Comparison of ENCODE assay signal across 23 cellular contexts in genomic region chr6:137762168-137763090, GRCh38.
A peak's percentile ranks its signal among the peaks of the same experiment; 100 is the strongest.
DNase-seq lines count a peak whose midpoint lies in the region; ATAC-seq and TF ChIP-seq lines count a peak whose summit lies in the region.
"Had no signal": no experiment of that assay in that cellular context is flagged by ENCODE, and none has a peak within 500 bp of the region (broad histone marks: within the 10 kb centered on the region; RNA-seq: fewer than 3 reads in every experiment).

No MANE protein-coding gene starts in this region.

- peaks cover 0 to 2% (median 0%) of the 10 kb centered on the region in 7 donors for H3K9me3 Mint-ChIP-seq in CD4-positive, CD25-positive, alpha-beta regulatory T cell
- no peaks in the 10 kb centered on the region for H3K9me3 Mint-ChIP-seq in CD8-positive, alpha-beta memory T cell
- H3K9me3 Mint-ChIP-seq in stimulated activated effector memory CD8-positive, alpha-beta T cell treated with anti-CD3 and anti-CD28 coated beads, Interleukin-12 subunit alpha, Interleukin-12 subunit beta, amount 100 ng/mL, for 72 hours = no peaks in the 10 kb centered on the region

- no peak overlapping the region for H3K27ac ChIP-seq in CD4-positive, CD25-positive, alpha-beta regulatory T cell (ENCODE audit: insufficient read depth, low read length, poor library complexity, severe bottlenecking)
- no peak overlapping the region for H3K27ac ChIP-seq in CD8-positive, alpha-beta memory T cell (ENCODE audit: low read depth, low read length)
- H3K27ac ChIP-seq in WERI-Rb-1 (no peak overlapping the region), foreskin keratinocyte (peak overlapping the region; percentile 93)
- H3K27ac ChIP-seq: A549, BLaER1, GM23248, Peyer's patch had no signal

- H3K4me1 ChIP-seq in CD4-positive, CD25-positive, alpha-beta regulatory T cell (ENCODE audit: control insufficient read depth, insufficient read depth, low read length, poor library complexity, severe bottlenecking) = no peaks in the 10 kb centered on the region
- peaks cover 3% of the 10 kb centered on the region for H3K4me1 ChIP-seq in CD8-positive, alpha-beta memory T cell (ENCODE audit: insufficient read depth, low read length)
- H3K4me1 ChIP-seq in foreskin keratinocyte = peaks cover 33% of the 10 kb centered on the region
- H3K4me1 ChIP-seq: A549, HAP-1, Peyer's patch had no signal

- no peaks in the 10 kb centered on the region for H3K27me3 Mint-ChIP-seq in CD4-positive, CD25-positive, alpha-beta regulatory T cell
- no peaks in the 10 kb centered on the region for H3K27me3 Mint-ChIP-seq in CD8-positive, alpha-beta memory T cell

- CTCF ChIA-PET in CD8-positive, alpha-beta memory T cell (lab: Charles Lee) = no interaction called here

- POLR2A ChIA-PET in CD8-positive, alpha-beta memory T cell (lab: Charles Lee) = no interaction called here

- peak overlapping the region in 1 of 3 donors; percentile 78 for H3K27ac Mint-ChIP-seq in CD4-positive, CD25-positive, alpha-beta regulatory T cell
- H3K27ac Mint-ChIP-seq in CD8-positive, alpha-beta memory T cell = peak overlapping the region in 7 of 8 donors; percentile 25 to 88 (median 82)
- H3K27ac Mint-ChIP-seq in stimulated activated effector memory CD8-positive, alpha-beta T cell treated with anti-CD3 and anti-CD28 coated beads, Interleukin-12 subunit alpha, Interleukin-12 subunit beta, amount 100 ng/mL, for 72 hours = no peak overlapping the region

- H3K36me3 ChIP-seq in CD4-positive, CD25-positive, alpha-beta regulatory T cell (ENCODE audit: control insufficient read depth, insufficient read depth, low read length) = no peaks in the 10 kb centered on the region
- H3K36me3 ChIP-seq in CD8-positive, alpha-beta memory T cell (ENCODE audit: insufficient read depth, low read length) = no peaks in the 10 kb centered on the region
- no peaks in the 10 kb centered on the region for H3K36me3 ChIP-seq in WERI-Rb-1
- H3K36me3 ChIP-seq: BLaER1, HAP-1, Peyer's patch had no signal

- no peaks in the 10 kb centered on the region for H3K27me3 ChIP-seq in CD4-positive, CD25-positive, alpha-beta regulatory T cell (ENCODE audit: control insufficient read depth, insufficient read depth, low read length)
- H3K27me3 ChIP-seq in CD8-positive, alpha-beta memory T cell (ENCODE audit: insufficient read depth, low read length, poor library complexity, severe bottlenecking) = no peaks in the 10 kb centered on the region
- H3K27me3 ChIP-seq in WERI-Rb-1 (ENCODE audit: insufficient read depth, low read depth, severe bottlenecking) (no peaks in the 10 kb centered on the region), foreskin keratinocyte (no peaks in the 10 kb centered on the region)
- H3K27me3 ChIP-seq: BLaER1, Peyer's patch had no signal

- TF ChIP-seq CTCF in WERI-Rb-1 (IDR thresholded peaks at IDR 0.05; ENCODE audit: low read depth, low read length) (no peak), foreskin keratinocyte (conservative IDR thresholded peaks at IDR 0.05) (no peak)

- no peak overlapping the region for H3K4me3 Mint-ChIP-seq in CD4-positive, CD25-positive, alpha-beta regulatory T cell
- H3K4me3 Mint-ChIP-seq in CD8-positive, alpha-beta memory T cell = peak overlapping the region in 1 of 7 donors; percentile 37
- no peak overlapping the region for H3K4me3 Mint-ChIP-seq in stimulated activated effector memory CD8-positive, alpha-beta T cell treated with anti-CD3 and anti-CD28 coated beads, Interleukin-12 subunit alpha, Interleukin-12 subunit beta, amount 100 ng/mL, for 72 hours

- peak in 1 of 3 donors; percentile 39 for DNase-seq in CD4-positive, CD25-positive, alpha-beta regulatory T cell
- DNase-seq in CD8-positive, alpha-beta memory T cell = peak in 2 of 5 donors; percentile 11 to 27
- DNase-seq in WERI-Rb-1 (peak; percentile 23), foreskin keratinocyte (no peak)
- no peak for DNase-seq in stimulated activated naive CD8-positive, alpha-beta T cell treated with anti-CD3 and anti-CD28 coated beads, Interleukin-15, Interleukin-2, amounts not matched to agents 100 U/mL and 50 U/mL, for 24 hours
- no peak for DNase-seq in stimulated activated effector memory CD8-positive, alpha-beta T cell treated with anti-CD3 and anti-CD28 coated beads, Interleukin-12 subunit alpha, Interleukin-12 subunit beta, amount 100 ng/mL, for 72 hours (ENCODE audit: low spot score in 2 of 2)
- DNase-seq in activated CD4-positive, CD25-positive, alpha-beta regulatory T cell treated with anti-CD3 and anti-CD28 coated beads, Interleukin-2, amount 50 U/mL, for 72 hours = no peak
- DNase-seq: DMS79 treated with DMSO at 0.1 percent for 48 hours, GM23248, Karpas-422, MM.1S, NCI-H1092, NCI-H1436 treated with DMSO at 0.1 percent for 48 hours, NCI-H2029 treated with DMSO at 0.1 percent for 48 hours, NCI-H2171 treated with DMSO at 0.1 percent for 48 hours, NCI-H446, NCI-H526 treated with DMSO at 0.1 percent for 48 hours, Peyer's patch, SK-N-SH had no signal

- peaks cover 6 to 14% (median 11%) of the 10 kb centered on the region in 4 donors for H3K4me1 Mint-ChIP-seq in CD4-positive, CD25-positive, alpha-beta regulatory T cell
- peaks cover 9 to 37% (median 26%) of the 10 kb centered on the region in 3 donors for H3K4me1 Mint-ChIP-seq in CD8-positive, alpha-beta memory T cell
- H3K4me1 Mint-ChIP-seq in stimulated activated effector memory CD8-positive, alpha-beta T cell treated with anti-CD3 and anti-CD28 coated beads, Interleukin-12 subunit alpha, Interleukin-12 subunit beta, amount 100 ng/mL, for 72 hours = peaks cover 7% of the 10 kb centered on the region

- no peaks in the 10 kb centered on the region for H3K9me3 ChIP-seq in CD4-positive, CD25-positive, alpha-beta regulatory T cell (ENCODE audit: control insufficient read depth in 2 of 2, low read length in 2 of 2)
- no peaks in the 10 kb centered on the region for H3K9me3 ChIP-seq in CD8-positive, alpha-beta memory T cell (ENCODE audit: low read length)
- peaks cover 10% of the 10 kb centered on the region for H3K9me3 ChIP-seq in WERI-Rb-1 (ENCODE audit: severe bottlenecking)
- H3K9me3 ChIP-seq: A549, BLaER1, HAP-1, Peyer's patch, SK-N-SH had no signal

- peak overlapping the region; percentile 9 for H3K4me3 ChIP-seq in CD4-positive, CD25-positive, alpha-beta regulatory T cell (ENCODE audit: low read depth, low read length)
- H3K4me3 ChIP-seq in CD8-positive, alpha-beta memory T cell (ENCODE audit: low read length) = no peak overlapping the region
- no peak overlapping the region for H3K4me3 ChIP-seq in WERI-Rb-1 (ENCODE audit: low read depth, low read length)
- H3K4me3 ChIP-seq: A549, BLaER1, GM23248, HAP-1, Peyer's patch had no signal

- peak; percentile 31 to 34 for ATAC-seq in CD4-positive, CD25-positive, alpha-beta regulatory T cell (ENCODE audit: low read depth in 2 of 2)
- ATAC-seq in foreskin keratinocyte = no peak
- no peak for ATAC-seq in stimulated activated naive CD8-positive, alpha-beta T cell treated with anti-CD3 and anti-CD28 coated beads, Interleukin-15, Interleukin-2, amounts not matched to agents 100 U/mL and 50 U/mL, for 24 hours
- no peak for ATAC-seq in stimulated activated effector memory CD8-positive, alpha-beta T cell treated with anti-CD3 and anti-CD28 coated beads, Interleukin-12 subunit alpha, Interleukin-12 subunit beta, amount 100 ng/mL, for 72 hours
- ATAC-seq: A549, Right ventricle myocardium inferior had no signal

- no peaks in the 10 kb centered on the region for H3K36me3 Mint-ChIP-seq in CD4-positive, CD25-positive, alpha-beta regulatory T cell
- H3K36me3 Mint-ChIP-seq in CD8-positive, alpha-beta memory T cell = peaks cover 0 to 6% (median 0%) of the 10 kb centered on the region in 3 donors
- no peaks in the 10 kb centered on the region for H3K36me3 Mint-ChIP-seq in stimulated activated effector memory CD8-positive, alpha-beta T cell treated with anti-CD3 and anti-CD28 coated beads, Interleukin-12 subunit alpha, Interleukin-12 subunit beta, amount 100 ng/mL, for 72 hours

Comparison
In these comparisons a context has a peak if more than half of its experiments do, and no peak if none do; other contexts are left out.
1. ATAC-seq: peak in CD4-positive, CD25-positive, alpha-beta regulatory T cell (2 of 2); none in foreskin keratinocyte (single experiment), stimulated activated naive CD8-positive, alpha-beta T cell treated with anti-CD3 and anti-CD28 coated beads, Interleukin-15, Interleukin-2, amounts not matched to agents 100 U/mL and 50 U/mL, for 24 hours (single experiment) and stimulated activated effector memory CD8-positive, alpha-beta T cell treated with anti-CD3 and anti-CD28 coated beads, Interleukin-12 subunit alpha, Interleukin-12 subunit beta, amount 100 ng/mL, for 72 hours (single experiment).